In genomic region chr5:59791602-59792001, GRCh38 we compare ENCODE assay signal across 18 cellular contexts.
DNase-seq lines count a peak whose midpoint lies in the region; ATAC-seq and TF ChIP-seq lines count a peak whose summit lies in the region.
"Had no signal": no experiment of that assay in that cellular context is flagged by ENCODE, and none has a peak within 500 bp of the region (broad histone marks: within the 10 kb centered on the region; RNA-seq: fewer than 3 reads in every experiment).

No MANE protein-coding gene starts in this region.

- no peaks in the 10 kb centered on the region for H3K9me3 ChIP-seq in tibial artery

- no peak for ATAC-seq in activated B cell treated with CpG ODN at 0.5 μM for 24 hours (ENCODE audit: low read depth)
- no peak for ATAC-seq in stimulated activated memory B cell treated with anti-CD40 and anti-IgM and Interleukin-4, amounts not matched to agents 10 μg/mL and 1 μg/mL and 100 μg/mL, for 72 hours
- ATAC-seq in HG03469 (IDR thresholded peaks at IDR 0.05; ENCODE audit: unreplicated experiment): no peak
- ATAC-seq: K562 had no signal

- H3K4me1 ChIP-seq in tibial artery: peaks cover 0 to 32% (median 12%) of the 10 kb centered on the region in 4 donors

- TF ChIP-seq CTCF in activated B cell treated with CpG ODN at 0.5 μM for 24 hours (IDR thresholded peaks at IDR 0.05): no peak
- TF ChIP-seq CTCF in mesothelial cell of epicardium (IDR thresholded peaks at IDR 0.05; ENCODE audit: unreplicated experiment): no peak
- TF ChIP-seq CTCF in tibial artery (IDR thresholded peaks at IDR 0.05): no peak

- H3K4me3 Mint-ChIP-seq in IgD-negative memory B cell (no peak overlapping the region), activated B cell treated with CpG ODN at 0.5 μM for 24 hours (no peak overlapping the region), mesothelial cell of epicardium (no peak overlapping the region)
- no peak overlapping the region for H3K4me3 Mint-ChIP-seq in stimulated activated memory B cell treated with anti-CD40 and anti-IgM and Interleukin-4, amounts not matched to agents 10 μg/mL and 1 μg/mL and 100 μg/mL, for 72 hours
- H3K4me3 Mint-ChIP-seq: CD4-positive, alpha-beta memory T cell had no signal

- H3K9me3 Mint-ChIP-seq in IgD-negative memory B cell (no peaks in the 10 kb centered on the region), activated B cell treated with CpG ODN at 0.5 μM for 24 hours (no peaks in the 10 kb centered on the region), mesothelial cell of epicardium (no peaks in the 10 kb centered on the region)
- H3K9me3 Mint-ChIP-seq in stimulated activated memory B cell treated with anti-CD40 and anti-IgM and Interleukin-4, amounts not matched to agents 10 μg/mL and 1 μg/mL and 100 μg/mL, for 72 hours: no peaks in the 10 kb centered on the region
- H3K9me3 Mint-ChIP-seq: CD4-positive, alpha-beta memory T cell had no signal

- H3K36me3 ChIP-seq in tibial artery: no peaks in the 10 kb centered on the region

- POLR2A ChIA-PET in activated B cell treated with CpG ODN at 0.5 μM for 24 hours (lab: Charles Lee): interaction anchor here (0.9 to 2.4 kb wide), 4 partner anchors 23 to 411 kb away, joined by 3 to 9 read pairs (median 6); no protein-coding TSS in a partner anchor

- no peak for DNase-seq in activated B cell treated with CpG ODN at 0.5 μM for 24 hours
- DNase-seq in mesothelial cell of epicardium (ENCODE audit: low spot score in 2 of 2, unreplicated experiment in 2 of 2): no peak
- DNase-seq in tibial artery: no peak
- DNase-seq in COLO668 (lab: John Stamatoyannopoulos, UW; ENCODE audit: unreplicated experiment): no peak
- DNase-seq in hippocampal formation (lab: John Stamatoyannopoulos, UW): no peak
- DNase-seq: CD4-positive, alpha-beta memory T cell; DMS79; H7; NCI-H1417 treated with DMSO at 0.1 percent for 48 hours; NCI-H1930; NCI-H2171; NCI-H446; NK-92 treated with Interleukin-12 subunit alpha and Interleukin-12 subunit beta, amount 100 ng/mL, for 24 hours; SIG-M5 had no signal

- H3K27ac ChIP-seq in tibial artery: no peak overlapping the region

- H3K4me3 ChIP-seq in tibial artery: no peak overlapping the region
- H3K4me3 ChIP-seq: K562 had no signal

- CTCF ChIA-PET in activated B cell treated with CpG ODN at 0.5 μM for 24 hours (lab: Charles Lee): interaction anchor here (0.7 kb wide), 1 partner anchor 9 kb away, joined by 3 read pairs; no protein-coding TSS in a partner anchor

- H3K27ac Mint-ChIP-seq in IgD-negative memory B cell: peak overlapping the region; percentile 82 to 97 (median 89)
- peak overlapping the region; percentile 96 for H3K27ac Mint-ChIP-seq in activated B cell treated with CpG ODN at 0.5 μM for 24 hours
- H3K27ac Mint-ChIP-seq in mesothelial cell of epicardium: peak overlapping the region; percentile 37
- peak overlapping the region; percentile 91 for H3K27ac Mint-ChIP-seq in stimulated activated memory B cell treated with anti-CD40 and anti-IgM and Interleukin-4, amounts not matched to agents 10 μg/mL and 1 μg/mL and 100 μg/mL, for 72 hours

- H3K4me1 Mint-ChIP-seq in IgD-negative memory B cell (peaks cover 21 to 37% (median 37%) of the 10 kb centered on the region in 3 donors), activated B cell treated with CpG ODN at 0.5 μM for 24 hours (peaks cover 64% of the 10 kb centered on the region), mesothelial cell of epicardium (peaks cover 72% of the 10 kb centered on the region)
- peaks cover 43% of the 10 kb centered on the region for H3K4me1 Mint-ChIP-seq in stimulated activated memory B cell treated with anti-CD40 and anti-IgM and Interleukin-4, amounts not matched to agents 10 μg/mL and 1 μg/mL and 100 μg/mL, for 72 hours

- H3K36me3 Mint-ChIP-seq in IgD-negative memory B cell (peaks cover 2% of the 10 kb centered on the region), activated B cell treated with CpG ODN at 0.5 μM for 24 hours (ENCODE audit: low read depth) (no peaks in the 10 kb centered on the region), mesothelial cell of epicardium (no peaks in the 10 kb centered on the region)
- no peaks in the 10 kb centered on the region for H3K36me3 Mint-ChIP-seq in stimulated activated memory B cell treated with anti-CD40 and anti-IgM and Interleukin-4, amounts not matched to agents 10 μg/mL and 1 μg/mL and 100 μg/mL, for 72 hours
- H3K36me3 Mint-ChIP-seq: CD4-positive, alpha-beta memory T cell had no signal

- H3K27me3 Mint-ChIP-seq in IgD-negative memory B cell: no peaks in the 10 kb centered on the region
- no peaks in the 10 kb centered on the region for H3K27me3 Mint-ChIP-seq in activated B cell treated with CpG ODN at 0.5 μM for 24 hours
- H3K27me3 Mint-ChIP-seq in mesothelial cell of epicardium (ENCODE audit: low read depth): no peaks in the 10 kb centered on the region
- no peaks in the 10 kb centered on the region for H3K27me3 Mint-ChIP-seq in stimulated activated memory B cell treated with anti-CD40 and anti-IgM and Interleukin-4, amounts not matched to agents 10 μg/mL and 1 μg/mL and 100 μg/mL, for 72 hours

- no peaks in the 10 kb centered on the region for H3K27me3 ChIP-seq in tibial artery

- intact Hi-C loops in activated B cell treated with CpG ODN at 0.5 μM for 24 hours (cut with micrococcal nuclease): loop anchor here (2.0 kb wide), 2 partner anchors 229 to 665 kb away; no protein-coding TSS in a partner anchor
- intact Hi-C loops in tibial artery (cut with DNase I; ENCODE audit: low total_unique reads): loop anchor here (10.0 kb wide), 1 partner anchor 127 kb away; no protein-coding TSS in a partner anchor

Comparison
In these comparisons a context has a peak if more than half of its experiments do, and no peak if none do; other contexts are left out.
1. H3K27ac Mint-ChIP-seq: peak in every context shown above with its lines; median percentile 96 in activated B cell treated with CpG ODN at 0.5 μM for 24 hours; 91 in stimulated activated memory B cell treated with anti-CD40 and anti-IgM and Interleukin-4, amounts not matched to agents 10 μg/mL and 1 μg/mL and 100 μg/mL, for 72 hours; 89 in IgD-negative memory B cell; 37 in mesothelial cell of epicardium.